Comparison of ENCODE assay signal across 22 cellular contexts in the genomic region with DNA sequence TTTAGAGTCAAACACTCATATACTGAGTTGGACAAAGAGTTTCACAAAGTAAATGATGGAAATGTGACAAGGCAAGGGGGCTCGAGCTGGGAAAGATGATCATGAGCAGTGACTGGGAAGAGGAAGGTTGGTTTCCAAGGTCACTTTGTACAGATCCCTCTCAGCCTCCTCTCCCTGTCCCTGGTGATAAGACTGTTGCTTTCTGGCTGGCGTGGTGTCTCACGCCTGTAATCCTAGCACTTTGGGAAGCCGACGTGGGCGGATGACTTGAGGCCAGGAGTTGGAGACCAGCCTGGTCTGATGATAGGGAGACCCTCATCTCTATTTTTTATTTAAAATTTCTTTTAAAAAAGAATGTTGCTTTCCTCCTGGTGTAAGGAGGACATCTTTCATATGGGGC.
A peak's percentile ranks its signal among the peaks of the same experiment; 100 is the strongest.
DNase-seq lines count a peak whose midpoint lies in the region; ATAC-seq, FAIRE-seq and TF ChIP-seq lines count a peak whose summit lies in the region.
"Had no signal": no experiment of that assay in that cellular context is flagged by ENCODE, and none has a peak within 500 bp of the region (broad histone marks: within the 10 kb centered on the region; RNA-seq: fewer than 3 reads in every experiment).

No MANE protein-coding gene starts in this region.

- H2BK15ac ChIP-seq in IMR-90 (ENCODE audit: low read depth, low read length), result no peak overlapping the region; the same call in 2 of the 3 replicates
- H2BK15ac ChIP-seq in mesendoderm (replicated peaks; ENCODE audit: low read depth), result no peak overlapping the region

- no peak for TF ChIP-seq POLR2A in IMR-90 (IDR thresholded peaks at IDR 0.05; ENCODE audit: low read depth, low read length)
- TF ChIP-seq POLR2A in K562 (conservative IDR thresholded peaks at IDR 0.05), result no peak

- no peak for TF ChIP-seq RAD21 in IMR-90 (IDR thresholded peaks at IDR 0.05; ENCODE audit: low read length)
- TF ChIP-seq RAD21 in K562 (CRISPR knock-in tag; conservative IDR thresholded peaks at IDR 0.05 in 1 of 2, IDR thresholded peaks at IDR 0.05 in 1 of 2), result no peak

- H4K20me1 ChIP-seq in IMR-90 (ENCODE audit: insufficient read depth, low read length) (no peaks in the 10 kb centered on the region), K562 (replicated peaks; ENCODE audit: control insufficient read depth, insufficient read depth, low read length) (no peaks in the 10 kb centered on the region), smooth muscle cell (ENCODE audit: low read depth) (no peaks in the 10 kb centered on the region)

- H3K79me1 ChIP-seq in IMR-90 (ENCODE audit: low read depth in 1 of 2, low read length in 2 of 2) (0 out of 4 replicates have a peak, but pooled peaks cover 0 to 6% of the 10 kb centered on the region in 2 experiments), mesendoderm (ENCODE audit: low read length) (no peaks in the 10 kb centered on the region)

- H3K4me3 Mint-ChIP-seq in activated CD8-positive, alpha-beta T cell treated with anti-CD3 and anti-CD28 coated beads, Interleukin-2, amount 10 ng/mL, durations not matched to agents 7 days and 5 days, result no peak overlapping the region
- H3K4me3 Mint-ChIP-seq: CD4-positive, CD25-positive, alpha-beta regulatory T cell; CD8-positive, alpha-beta memory T cell had no signal

- H3K23ac ChIP-seq in IMR-90 (ENCODE audit: low read depth, low read length), result no peak overlapping the region
- no peak overlapping the region for H3K23ac ChIP-seq in mesendoderm (ENCODE audit: low read length)

- no peaks in the 10 kb centered on the region for H3K4me1 Mint-ChIP-seq in activated CD8-positive, alpha-beta T cell treated with anti-CD3 and anti-CD28 coated beads, Interleukin-2, amount 10 ng/mL, durations not matched to agents 7 days and 5 days (ENCODE audit: low read depth)
- H3K4me1 Mint-ChIP-seq: CD4-positive, CD25-positive, alpha-beta regulatory T cell; CD8-positive, alpha-beta memory T cell had no signal

- H2BK5ac ChIP-seq in IMR-90 (ENCODE audit: low read depth, low read length, poor library complexity, severe bottlenecking), result no peak overlapping the region
- no peak overlapping the region for H2BK5ac ChIP-seq in mesendoderm (ENCODE audit: low read length)

- no peak overlapping the region for H3K14ac ChIP-seq in IMR-90 (replicated peaks; ENCODE audit: low read depth, low read length)

- H2AK5ac ChIP-seq in IMR-90 (ENCODE audit: low read depth, low read length) (no peak overlapping the region), mesendoderm (ENCODE audit: low read length) (no peak overlapping the region)

- H2BK120ac ChIP-seq in IMR-90 (ENCODE audit: low read depth, low read length) (no peak overlapping the region), mesendoderm (ENCODE audit: low read depth, low read length) (no peak overlapping the region)

- no peak overlapping the region for H2AK9ac ChIP-seq in IMR-90 (replicated peaks; ENCODE audit: low read depth, low read length, poor library complexity)

- WGBS in IMR-90 (ENCODE audit: extremely low coverage in 2 of 2, insufficient read length in 1 of 2), 2 experiments, result no CpG with 5 or more reads among the region's 6 CpGs
- WGBS in K562 (ENCODE audit: insufficient coverage, low coverage, missing lambda C conversion rate), result 12% methylated on average over 6 of the region's 6 CpGs
- no CpG with 5 or more reads among the region's 6 CpGs for WGBS in mesendoderm (ENCODE audit: extremely low coverage, insufficient coverage, low lambda C conversion rate)
- 21% methylated on average over 6 of the region's 6 CpGs for WGBS in smooth muscle cell (ENCODE audit: low lambda C conversion rate)
- WGBS in aorta, 2 donors, result 96% methylated on average over 6 of the region's 6 CpGs

- H3K9ac ChIP-seq in IMR-90 (ENCODE audit: low read depth, low read length), result no peak overlapping the region
- H3K9ac ChIP-seq in K562 (ENCODE audit: insufficient read depth in 1 of 2, low read depth in 2 of 2, low read length in 2 of 2), result no peak overlapping the region
- H3K9ac ChIP-seq in mesendoderm (ENCODE audit: low read length), result no peak overlapping the region
- no peak overlapping the region for H3K9ac ChIP-seq in smooth muscle cell (ENCODE audit: low read depth)

- peaks cover 3% of the 10 kb centered on the region for H3K27me3 ChIP-seq in IMR-90 (ENCODE audit: control insufficient read depth, insufficient read depth, low read length)
- no peaks in the 10 kb centered on the region for H3K27me3 ChIP-seq in K562 (ENCODE audit: control insufficient read depth in 2 of 2, insufficient read depth in 2 of 2, low read length in 2 of 2)
- H3K27me3 ChIP-seq in mesendoderm (ENCODE audit: insufficient read depth, low read length, poor library complexity), result no peaks in the 10 kb centered on the region
- no peaks in the 10 kb centered on the region for H3K27me3 ChIP-seq in smooth muscle cell (ENCODE audit: low read depth)
- no peaks in the 10 kb centered on the region for H3K27me3 ChIP-seq in aorta (ENCODE audit: control insufficient read depth in 1 of 2, insufficient read depth in 2 of 2, low read length in 1 of 2)
- H3K27me3 ChIP-seq: BE2C had no signal

- 0 out of 2 replicates have a peak overlapping the region, but pooled peaks have one; percentile 14 for H2BK20ac ChIP-seq in IMR-90 (ENCODE audit: low read depth, low read length)

- H2AFZ ChIP-seq in IMR-90 (replicated peaks; ENCODE audit: low read length, poor library complexity) (no peak overlapping the region), K562 (ENCODE audit: low read depth, low read length) (peak overlapping the region; percentile 66), smooth muscle cell (ENCODE audit: low read depth) (no peak overlapping the region)

- no peak overlapping the region for H3K27ac Mint-ChIP-seq in activated CD8-positive, alpha-beta T cell treated with anti-CD3 and anti-CD28 coated beads, Interleukin-2, amount 10 ng/mL, durations not matched to agents 7 days and 5 days
- H3K27ac Mint-ChIP-seq: CD4-positive, CD25-positive, alpha-beta regulatory T cell had no signal

- H3K9me1 ChIP-seq in IMR-90 (ENCODE audit: insufficient read depth, low read length) (peaks cover 10% of the 10 kb centered on the region; the same call in 1 of the 2 replicates), K562 (ENCODE audit: control insufficient read depth, insufficient read depth, low read length) (no peaks in the 10 kb centered on the region)

- in situ Hi-C loops in IMR-90 (cut with MboI; ENCODE audit: low sequenced_read_pairs), result no loop called here
- in situ Hi-C loops in K562 (cut with MboI), result no loop called here

- POLR2A ChIA-PET in IMR-90 (lab: Charles Lee; ENCODE audit: unreplicated experiment), result no interaction called here
- POLR2A ChIA-PET in K562 (lab: Yijun Ruan, JAX), result no interaction called here
- POLR2A ChIA-PET in activated CD8-positive, alpha-beta T cell treated with anti-CD3 and anti-CD28 coated beads, Interleukin-2, amount 10 ng/mL, durations not matched to agents 7 days and 5 days (lab: Charles Lee), result no interaction called here

- H3K4me1 ChIP-seq in IMR-90 (ENCODE audit: control insufficient read depth, insufficient read depth, low read length), result peaks cover 11% of the 10 kb centered on the region
- peaks cover 19 to 32% of the 10 kb centered on the region in 2 experiments for H3K4me1 ChIP-seq in K562 (replicated peaks in 1 of 2; ENCODE audit: control insufficient read depth in 2 of 2, insufficient read depth in 2 of 2, low read length in 2 of 2)
- H3K4me1 ChIP-seq in mesendoderm (ENCODE audit: control insufficient read depth, low read depth, low read length), result peaks cover 23% of the 10 kb centered on the region
- peaks cover 30% of the 10 kb centered on the region for H3K4me1 ChIP-seq in smooth muscle cell (ENCODE audit: low read depth)
- no peaks in the 10 kb centered on the region for H3K4me1 ChIP-seq in aorta (ENCODE audit: control insufficient read depth in 1 of 2, insufficient read depth in 2 of 2, low read length in 2 of 2)

- dilution Hi-C loops in IMR-90 (cut with HindIII; ENCODE audit: low sequenced_read_pairs, unreplicated experiment), result no loop called here

- H4K5ac ChIP-seq in IMR-90 (ENCODE audit: low read depth, low read length) (no peak overlapping the region), mesendoderm (ENCODE audit: low read length) (no peak overlapping the region)

- no peak overlapping the region for H3K27ac ChIP-seq in IMR-90 (ENCODE audit: insufficient read depth, low read length)
- no peak overlapping the region for H3K27ac ChIP-seq in K562 (ENCODE audit: extremely low read depth, low read depth, low read length)
- H3K27ac ChIP-seq in mesendoderm (ENCODE audit: low read depth, low read length), result no peak overlapping the region
- no peak overlapping the region for H3K27ac ChIP-seq in smooth muscle cell (ENCODE audit: low read depth)
- no peak overlapping the region for H3K27ac ChIP-seq in aorta (ENCODE audit: low read depth in 1 of 2, low read length in 2 of 2)
- H3K27ac ChIP-seq: HL-60 had no signal

- TF ChIP-seq CTCF in IMR-90 (conservative IDR thresholded peaks at IDR 0.05; ENCODE audit: low read depth, low read length), result no peak
- TF ChIP-seq CTCF in K562 (IDR thresholded peaks at IDR 0.05 in 2 of 3, conservative IDR thresholded peaks at IDR 0.05 in 1 of 3; ENCODE audit: insufficient read depth in 2 of 3, low read depth in 1 of 3, low read length in 3 of 3), result no peak
- TF ChIP-seq CTCF in smooth muscle cell (IDR thresholded peaks at IDR 0.05; ENCODE audit: borderline replicate concordance, insufficient read depth, poor library complexity, severe bottlenecking), result no peak

- DNase-seq in IMR-90 (no peak), K562 (ENCODE audit: extremely low read depth in 1 of 4, low spot score in 3 of 4) (peak; percentile 31 to 74 (median 34)), mesendoderm (peak; percentile 65), smooth muscle cell (lab: John Stamatoyannopoulos, UW; ENCODE audit: unreplicated experiment) (no peak), aorta (no peak)
- DNase-seq in activated CD8-positive, alpha-beta T cell treated with anti-CD3 and anti-CD28 coated beads, Interleukin-2, amount 10 ng/mL, durations not matched to agents 7 days and 5 days, result no peak
- DNase-seq: ACHN; BE2C; C1 segment of cervical spinal cord; CD4-positive, CD25-positive, alpha-beta regulatory T cell; CD8-positive, alpha-beta memory T cell; COR-L47; DMS 273 treated with DMSO at 0.1 percent for 48 hours; DMS53; DND-41; EL had no signal

- H3K36me3 ChIP-seq in IMR-90 (ENCODE audit: control insufficient read depth, insufficient read depth, low read length) (no peaks in the 10 kb centered on the region), K562 (ENCODE audit: control insufficient read depth, insufficient read depth, low read length) (no peaks in the 10 kb centered on the region), mesendoderm (ENCODE audit: control insufficient read depth, insufficient read depth, low read length) (no peaks in the 10 kb centered on the region), smooth muscle cell (ENCODE audit: low read depth) (no peaks in the 10 kb centered on the region), aorta (ENCODE audit: control insufficient read depth in 1 of 2, insufficient read depth in 2 of 2, low read length in 1 of 2) (no peaks in the 10 kb centered on the region)
- H3K36me3 ChIP-seq: BE2C, HAP-1 had no signal

- H3K79me2 ChIP-seq in K562 (ENCODE audit: control insufficient read depth, insufficient read depth, low read length) (no peaks in the 10 kb centered on the region), mesendoderm (ENCODE audit: control insufficient read depth, insufficient read depth, low read length) (no peaks in the 10 kb centered on the region), smooth muscle cell (ENCODE audit: low read depth) (no peaks in the 10 kb centered on the region)

- H3K4ac ChIP-seq in IMR-90 (ENCODE audit: low read depth, low read length) (no peak overlapping the region), mesendoderm (ENCODE audit: low read depth, low read length) (no peak overlapping the region)

- H3K56ac ChIP-seq in IMR-90 (ENCODE audit: extremely low read depth, insufficient read depth, low read length), result no peak overlapping the region
- no peak overlapping the region for H3K56ac ChIP-seq in mesendoderm (ENCODE audit: low read length)

- H4K91ac ChIP-seq in IMR-90 (ENCODE audit: insufficient read depth, low read depth, low read length), result no peak overlapping the region

- no TSS peak for BruUV-seq in IMR-90 (replicated peaks; lab: Mats Ljungman, UMichigan)
- no TSS peak for BruUV-seq in K562 (replicated peaks; lab: Mats Ljungman, UMichigan)

- H3K18ac ChIP-seq in IMR-90 (ENCODE audit: low read depth, low read length) (no peak overlapping the region), mesendoderm (ENCODE audit: low read length) (no peak overlapping the region)

- no peaks in the 10 kb centered on the region for H3K9me3 Mint-ChIP-seq in activated CD8-positive, alpha-beta T cell treated with anti-CD3 and anti-CD28 coated beads, Interleukin-2, amount 10 ng/mL, durations not matched to agents 7 days and 5 days (ENCODE audit: insufficient read depth)
- H3K9me3 Mint-ChIP-seq: CD4-positive, CD25-positive, alpha-beta regulatory T cell had no signal

- ATAC-seq in IMR-90 (ENCODE audit: low read depth), result no peak
- peak; percentile 38; the same call in 1 of the 3 replicates for ATAC-seq in K562
- ATAC-seq in activated CD8-positive, alpha-beta T cell treated with anti-CD3 and anti-CD28 coated beads, Interleukin-2, amount 10 ng/mL, durations not matched to agents 7 days and 5 days, result no peak
- ATAC-seq in aorta (ENCODE audit: low FRiP score), result no peak
- no peak for ATAC-seq in HG03045 (IDR thresholded peaks at IDR 0.05; ENCODE audit: unreplicated experiment)
- ATAC-seq: GM12878 had no signal

- H3K4me2 ChIP-seq in IMR-90 (ENCODE audit: low read depth, low read length) (no peak overlapping the region), K562 (ENCODE audit: insufficient read depth, low read length) (peak overlapping the region; percentile 22; the same call in 1 of the 2 replicates), mesendoderm (ENCODE audit: low read length) (no peak overlapping the region), smooth muscle cell (peak overlapping the region; percentile 6)

- CTCF ChIA-PET in IMR-90 (lab: Yijun Ruan, JAX), result no interaction called here
- CTCF ChIA-PET in K562 (lab: Yijun Ruan, JAX; ENCODE audit: low intra/inter-chr PET ratio), result interaction anchor here (0.6 kb wide), 1 partner anchor 145 kb away, joined by 3 read pairs; no protein-coding TSS in a partner anchor
- CTCF ChIA-PET in activated CD8-positive, alpha-beta T cell treated with anti-CD3 and anti-CD28 coated beads, Interleukin-2, amount 10 ng/mL, durations not matched to agents 7 days and 5 days (lab: Charles Lee), result no interaction called here

- intact Hi-C loops in IMR-90 (cut with micrococcal nuclease) (no loop called here), K562 (cut with micrococcal nuclease) (no loop called here), aorta (cut with DNase I) (no loop called here)

- no peaks in the 10 kb centered on the region for H3K36me3 Mint-ChIP-seq in activated CD8-positive, alpha-beta T cell treated with anti-CD3 and anti-CD28 coated beads, Interleukin-2, amount 10 ng/mL, durations not matched to agents 7 days and 5 days (ENCODE audit: low read depth)
- H3K36me3 Mint-ChIP-seq: CD4-positive, CD25-positive, alpha-beta regulatory T cell; CD8-positive, alpha-beta memory T cell had no signal

- no peak overlapping the region for H3K4me3 ChIP-seq in IMR-90 (ENCODE audit: insufficient read depth, low read depth, low read length)
- no peak overlapping the region for H3K4me3 ChIP-seq in K562
- H3K4me3 ChIP-seq in mesendoderm (ENCODE audit: low read length), result no peak overlapping the region
- no peak overlapping the region for H3K4me3 ChIP-seq in smooth muscle cell
- H3K4me3 ChIP-seq in aorta (ENCODE audit: low read length in 2 of 2), result no peak overlapping the region
- H3K4me3 ChIP-seq: GM12878, HAP-1 had no signal

- TF ChIP-seq EP300 in K562 (IDR thresholded peaks at IDR 0.05; ENCODE audit: low read length), result no peak

- H3K27me3 Mint-ChIP-seq in activated CD8-positive, alpha-beta T cell treated with anti-CD3 and anti-CD28 coated beads, Interleukin-2, amount 10 ng/mL, durations not matched to agents 7 days and 5 days (ENCODE audit: low read depth), result peaks cover 14% of the 10 kb centered on the region

- H4K8ac ChIP-seq in IMR-90 (ENCODE audit: low read depth in 2 of 2, low read length in 2 of 2) (no peak overlapping the region), mesendoderm (ENCODE audit: low read depth, low read length) (no peak overlapping the region)

- peaks cover 11% of the 10 kb centered on the region for H3F3A ChIP-seq in smooth muscle cell (ENCODE audit: low read depth)

- peak; percentile 91 for FAIRE-seq in K562 (lab: Jason Lieb, UNC)
- FAIRE-seq: A204.1, GM12878, GM19239 had no signal

- H3K9me3 ChIP-seq in IMR-90 (ENCODE audit: control insufficient read depth, insufficient read depth, low read length) (no peaks in the 10 kb centered on the region), K562 (replicated peaks; ENCODE audit: control insufficient read depth, insufficient read depth, low read depth, low read length) (no peaks in the 10 kb centered on the region), smooth muscle cell (replicated peaks; ENCODE audit: low read depth) (no peaks in the 10 kb centered on the region), aorta (ENCODE audit: control insufficient read depth, low read length) (no peaks in the 10 kb centered on the region)
- H3K9me3 ChIP-seq: BE2C, HAP-1 had no signal

Comparison
In these comparisons a context has a peak if more than half of its experiments do, and no peak if none do; other contexts are left out.
1. DNase-seq: peak in K562 (4 of 4) and mesendoderm (single experiment); none in IMR-90 (single experiment), smooth muscle cell (single experiment), activated CD8-positive, alpha-beta T cell treated with anti-CD3 and anti-CD28 coated beads, Interleukin-2, amount 10 ng/mL, durations not matched to agents 7 days and 5 days (single experiment) and aorta (0 of 2).
2. H3K4me2 ChIP-seq: peak in K562 (single experiment) and smooth muscle cell (single experiment); none in IMR-90 (single experiment) and mesendoderm (single experiment).